Comparison of ENCODE assay signal across 11 cellular contexts in genomic region chr9:29214702-29215248, GRCh38. TPM values are rescaled to one million over a fixed set of nuclear protein-coding genes. Genes with fewer than 3 reads are reported as not detected.
DNase-seq lines count a peak whose midpoint lies in the region; ATAC-seq lines count a peak whose summit lies in the region.
"Had no signal": no experiment of that assay in that cellular context is flagged by ENCODE, and none has a peak within 500 bp of the region (broad histone marks: within the 10 kb centered on the region; RNA-seq: fewer than 3 reads in every experiment).

No MANE protein-coding gene starts in this region.

- no peak overlapping the region for H3K4me3 Mint-ChIP-seq in activated T-cell treated with anti-CD3 and anti-CD28 coated beads, Interleukin-2, amount 50 U/mL, for 4 hours
- H3K4me3 Mint-ChIP-seq in activated CD8-positive, alpha-beta memory T cell treated with anti-CD3 and anti-CD28 coated beads, Interleukin-2, amount 10 ng/mL, durations not matched to agents 7 days and 5 days = no peak overlapping the region

- 2% methylated on average over 29 of the region's 29 CpGs for WGBS in ectodermal cell, 2 experiments

- peak overlapping the region; percentile 9 for H3K4me3 ChIP-seq in MG63
- peak overlapping the region; percentile 52 for H3K4me3 ChIP-seq in ectodermal cell (ENCODE audit: insufficient read depth, low read depth, low read length)
- H3K4me3 ChIP-seq in muscle layer of duodenum (ENCODE audit: low read depth in 1 of 2, low read length in 2 of 2) = peak overlapping the region; percentile 33 to 62

- H3K36me3 ChIP-seq in MG63 = no peaks in the 10 kb centered on the region
- no peaks in the 10 kb centered on the region for H3K36me3 ChIP-seq in ectodermal cell (ENCODE audit: control insufficient read depth, insufficient read depth, low read length)
- H3K36me3 ChIP-seq in muscle layer of duodenum (ENCODE audit: control insufficient read depth in 1 of 2, insufficient read depth in 2 of 2, low read length in 2 of 2) = no peaks in the 10 kb centered on the region

- no peak overlapping the region for H3K27ac ChIP-seq in ectodermal cell (ENCODE audit: insufficient read depth, low read depth, low read length, poor library complexity, severe bottlenecking)
- H3K27ac ChIP-seq in muscle layer of duodenum (ENCODE audit: low read length) = no peak overlapping the region

- H3K27me3 Mint-ChIP-seq in activated T-cell treated with anti-CD3 and anti-CD28 coated beads, Interleukin-2, amount 50 U/mL, for 4 hours (ENCODE audit: low read depth) = peaks cover 55% of the 10 kb centered on the region
- peaks cover 53% of the 10 kb centered on the region for H3K27me3 Mint-ChIP-seq in activated CD8-positive, alpha-beta memory T cell treated with anti-CD3 and anti-CD28 coated beads, Interleukin-2, amount 10 ng/mL, durations not matched to agents 7 days and 5 days

- H3K27ac Mint-ChIP-seq in activated CD8-positive, alpha-beta memory T cell treated with anti-CD3 and anti-CD28 coated beads, Interleukin-2, amount 10 ng/mL, durations not matched to agents 7 days and 5 days = no peak overlapping the region

- peaks cover 8% of the 10 kb centered on the region for H3K4me1 ChIP-seq in ectodermal cell (ENCODE audit: control insufficient read depth, insufficient read depth, low read length)
- peaks cover 0 to 29% of the 10 kb centered on the region in 2 donors for H3K4me1 ChIP-seq in muscle layer of duodenum (ENCODE audit: control insufficient read depth in 1 of 2, insufficient read depth in 2 of 2, low read length in 2 of 2)

- DNase-seq in Ammon's horn (ENCODE audit: low spot score) (peak; percentile 6), MG63 (no peak)
- DNase-seq in activated T-cell treated with anti-CD3 and anti-CD28 coated beads, Interleukin-2, amount 50 U/mL, for 4 hours = no peak
- DNase-seq in activated CD8-positive, alpha-beta memory T cell treated with anti-CD3 and anti-CD28 coated beads, Interleukin-2, amount 10 ng/mL, durations not matched to agents 7 days and 5 days = no peak
- DNase-seq: activated gamma-delta T cell; effector memory CD4-positive, alpha-beta T cell had no signal

- CTCF ChIA-PET in activated CD8-positive, alpha-beta memory T cell treated with anti-CD3 and anti-CD28 coated beads, Interleukin-2, amount 10 ng/mL, durations not matched to agents 7 days and 5 days (lab: Charles Lee) = no interaction called here

- ATAC-seq in GM18502 (IDR thresholded peaks at IDR 0.05; ENCODE audit: poor library complexity, unreplicated experiment) (no peak), HG02759 (IDR thresholded peaks at IDR 0.05; ENCODE audit: unreplicated experiment) (no peak)
- ATAC-seq in activated T-cell treated with anti-CD3 and anti-CD28 coated beads, Interleukin-2, amount 50 U/mL, for 4 hours = no peak
- no peak for ATAC-seq in activated CD8-positive, alpha-beta memory T cell treated with anti-CD3 and anti-CD28 coated beads, Interleukin-2, amount 10 ng/mL, durations not matched to agents 7 days and 5 days

- H3K9me3 Mint-ChIP-seq in activated T-cell treated with anti-CD3 and anti-CD28 coated beads, Interleukin-2, amount 50 U/mL, for 4 hours = no peaks in the 10 kb centered on the region
- no peaks in the 10 kb centered on the region for H3K9me3 Mint-ChIP-seq in activated CD8-positive, alpha-beta memory T cell treated with anti-CD3 and anti-CD28 coated beads, Interleukin-2, amount 10 ng/mL, durations not matched to agents 7 days and 5 days (ENCODE audit: low read depth)

- H3K9me3 ChIP-seq in MG63 (no peaks in the 10 kb centered on the region), ectodermal cell (ENCODE audit: control insufficient read depth, low read length) (no peaks in the 10 kb centered on the region), muscle layer of duodenum (ENCODE audit: control insufficient read depth in 1 of 2, low read length in 2 of 2) (no peaks in the 10 kb centered on the region)

- H3K27me3 ChIP-seq in MG63 = peaks cover 15% of the 10 kb centered on the region; the same call in 1 of the 2 replicates
- H3K27me3 ChIP-seq in ectodermal cell (ENCODE audit: control insufficient read depth, insufficient read depth, low read length, poor library complexity, severe bottlenecking) = peaks cover 70% of the 10 kb centered on the region
- peaks cover 32% of the 10 kb centered on the region for H3K27me3 ChIP-seq in muscle layer of duodenum (ENCODE audit: low read depth, low read length)

- H3K36me3 Mint-ChIP-seq in activated T-cell treated with anti-CD3 and anti-CD28 coated beads, Interleukin-2, amount 50 U/mL, for 4 hours (ENCODE audit: insufficient read depth) = no peaks in the 10 kb centered on the region
- peaks cover 2% of the 10 kb centered on the region for H3K36me3 Mint-ChIP-seq in activated CD8-positive, alpha-beta memory T cell treated with anti-CD3 and anti-CD28 coated beads, Interleukin-2, amount 10 ng/mL, durations not matched to agents 7 days and 5 days

- H3K4me1 Mint-ChIP-seq in activated T-cell treated with anti-CD3 and anti-CD28 coated beads, Interleukin-2, amount 50 U/mL, for 4 hours (ENCODE audit: low read depth) = peaks cover 13% of the 10 kb centered on the region
- peaks cover 11% of the 10 kb centered on the region for H3K4me1 Mint-ChIP-seq in activated CD8-positive, alpha-beta memory T cell treated with anti-CD3 and anti-CD28 coated beads, Interleukin-2, amount 10 ng/mL, durations not matched to agents 7 days and 5 days

RNA-seq across cellular contexts. Expression of gene LINGO2, which starts 1.4 kb away (rescaled TPM):
- total RNA-seq in MG63 (2014; rRNA removed; shearing (Covaris generic); ENCODE audit: low replicate concordance) = not detected in 2 replicates
- polyA plus RNA-seq in ectodermal cell (2013, experiment 1 of 4) = 0.30 TPM
- polyA plus RNA-seq in ectodermal cell (2013, experiment 2 of 4) = 0.28 TPM
- 0.27 TPM for polyA plus RNA-seq in ectodermal cell (2013, experiment 3 of 4)
- 0.45 TPM for polyA plus RNA-seq in ectodermal cell (2013, experiment 4 of 4)
- total RNA-seq in activated T-cell treated with anti-CD3 and anti-CD28 coated beads, Interleukin-2, amount 50 U/mL, for 4 hours = not detected
- total RNA-seq in activated CD8-positive, alpha-beta memory T cell treated with anti-CD3 and anti-CD28 coated beads, Interleukin-2, amount 10 ng/mL, durations not matched to agents 7 days and 5 days = not detected
- total RNA-seq: lower leg skin had no signal
